27 cellular contexts compared by ENCODE assay signal in genomic region chr6:151666526-151666925, GRCh38.
"Had no signal": no experiment of that assay in that cellular context is flagged by ENCODE, and none has a peak within 500 bp of the region (broad histone marks: within the 10 kb centered on the region; RNA-seq: fewer than 3 reads in every experiment).

No MANE protein-coding gene starts in this region.

- H3K9me3 ChIP-seq: colonic mucosa, esophagus muscularis mucosa, esophagus squamous epithelium, gastrocnemius medialis, gastroesophageal sphincter, heart left ventricle had no signal

- H3K36me3 ChIP-seq: colonic mucosa, esophagus muscularis mucosa, esophagus squamous epithelium, gastrocnemius medialis, gastroesophageal sphincter, heart left ventricle had no signal

- H3K4me1 ChIP-seq: colonic mucosa, esophagus muscularis mucosa, gastroesophageal sphincter had no signal

- H3K27ac ChIP-seq: colonic mucosa, coronary artery, dorsolateral prefrontal cortex, epithelial cell of prostate, esophagus muscularis mucosa, esophagus squamous epithelium, foreskin keratinocyte, gastrocnemius medialis, gastroesophageal sphincter, heart left ventricle had no signal

- ATAC-seq: effector memory CD8-positive, alpha-beta T cell; esophagus mucosa; foreskin keratinocyte; gastrocnemius medialis; gastroesophageal sphincter; heart left ventricle had no signal

- DNase-seq: colonic mucosa; cortex of kidney; dermis blood vessel endothelial cell; dorsolateral prefrontal cortex; effector CD4-positive, alpha-beta T cell; effector CD8-positive, alpha-beta T cell; effector memory CD4-positive, alpha-beta T cell; effector memory CD8-positive, alpha-beta T cell; endodermal cell; erythroblast; esophagus squamous epithelium; foreskin fibroblast; foreskin keratinocyte; foreskin melanocyte; gastrocnemius medialis; glutamatergic neuron; head of caudate nucleus; heart left ventricle had no signal

- H3K27me3 ChIP-seq: colonic mucosa, esophagus muscularis mucosa, esophagus squamous epithelium, foreskin keratinocyte, gastrocnemius medialis, gastroesophageal sphincter, heart left ventricle had no signal

- H3K4me3 ChIP-seq: colonic mucosa, coronary artery, dorsolateral prefrontal cortex, esophagus muscularis mucosa, esophagus squamous epithelium, gastrocnemius medialis, gastroesophageal sphincter, heart left ventricle had no signal

- FAIRE-seq: colon, endometrium, endothelial cell of umbilical vein, frontal cortex had no signal
